Comparison of ENCODE assay signal across 9 cellular contexts in the genomic region with DNA sequence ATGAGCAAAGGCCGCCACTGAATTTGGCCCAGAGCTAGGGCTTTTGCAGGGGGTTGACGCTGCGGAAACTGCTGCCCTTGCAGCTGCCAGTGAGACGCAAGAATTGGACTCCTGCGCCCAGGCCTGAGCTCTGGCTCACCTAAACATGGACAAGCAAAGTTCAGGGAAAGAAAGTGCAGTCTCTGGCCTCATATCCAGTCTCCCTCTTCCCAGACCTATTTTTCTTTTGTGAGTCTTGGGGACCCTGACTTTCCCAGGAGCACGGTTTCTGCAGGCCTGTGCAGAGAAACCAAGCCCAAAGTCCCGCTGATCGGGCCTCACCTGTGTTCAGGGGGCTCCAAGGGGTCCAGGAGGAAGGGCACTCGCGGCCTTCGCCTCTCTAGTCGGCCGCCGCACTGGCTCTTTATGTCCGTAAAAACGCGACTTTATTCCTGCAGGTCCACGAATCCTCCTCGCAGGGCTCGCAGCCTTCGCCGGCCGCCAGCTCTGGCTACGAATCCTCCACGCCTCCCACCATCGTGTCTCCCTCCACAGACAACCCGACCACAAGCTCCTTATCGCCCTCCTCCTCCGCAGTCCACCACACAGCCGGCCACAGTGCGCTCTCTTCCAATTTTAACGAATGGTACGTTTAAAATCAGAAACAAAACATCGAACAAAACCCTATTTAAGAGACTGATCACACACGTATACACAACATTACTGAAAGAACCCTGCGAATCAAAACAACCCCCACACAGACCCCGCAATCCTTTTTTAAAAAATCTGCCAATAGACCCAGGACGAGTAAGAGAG. TPM values are rescaled to one million over a fixed set of nuclear protein-coding genes. Genes with fewer than 3 reads are reported as not detected.
DNase-seq lines count a peak whose midpoint lies in the region; ATAC-seq, FAIRE-seq and TF ChIP-seq lines count a peak whose summit lies in the region.
"Had no signal": no experiment of that assay in that cellular context is flagged by ENCODE, and none has a peak within 500 bp of the region (broad histone marks: within the 10 kb centered on the region; RNA-seq: fewer than 3 reads in every experiment).

No MANE protein-coding gene starts in this region.

- no peak for TF ChIP-seq EP300 in A549 (IDR thresholded peaks at IDR 0.05)

- DNase-seq in A549 (ENCODE audit: low read depth in 1 of 2, low spot score in 1 of 2) (no peak), NCI-H146 (lab: John Stamatoyannopoulos, UW) (no peak), SHP77 (lab: John Stamatoyannopoulos, UW) (no peak), HPDE6-E6E7 (ENCODE audit: extremely low spot score) (no peak), COLO829 (ENCODE audit: low spot score) (no peak)
- DNase-seq in central memory CD8-positive, alpha-beta T cell (ENCODE audit: low spot score in 2 of 2), result no peak
- DNase-seq: PC-9 had no signal

- POLR2A ChIA-PET in A549 (lab: Yijun Ruan, JAX), result no interaction called here

- H3K4me1 ChIP-seq in A549 (no peaks in the 10 kb centered on the region), HUES48 (ENCODE audit: control insufficient read depth, insufficient read depth, low read length) (peaks cover 53% of the 10 kb centered on the region), muscle layer of duodenum (ENCODE audit: control insufficient read depth in 1 of 2, insufficient read depth in 2 of 2, low read length in 2 of 2) (peaks cover 5 to 45% of the 10 kb centered on the region in 2 donors)

- peaks cover 87% of the 10 kb centered on the region for H3K27me3 Mint-ChIP-seq in central memory CD8-positive, alpha-beta T cell

- H3K36me3 ChIP-seq in HUES48 (ENCODE audit: control insufficient read depth, insufficient read depth, low read length), result no peaks in the 10 kb centered on the region
- H3K36me3 ChIP-seq in muscle layer of duodenum (ENCODE audit: control insufficient read depth in 1 of 2, insufficient read depth in 2 of 2, low read length in 2 of 2), result no peaks in the 10 kb centered on the region

- no peak for TF ChIP-seq RAD21 in A549 (conservative IDR thresholded peaks at IDR 0.05 in 1 of 2, IDR thresholded peaks at IDR 0.05 in 1 of 2)

- H3K4me2 ChIP-seq in A549, result 0 out of 3 replicates have a peak overlapping the region, but pooled peaks have one; percentile 30
- H3K4me2 ChIP-seq: PC-9 had no signal

- H3K27ac Mint-ChIP-seq in central memory CD8-positive, alpha-beta T cell (ENCODE audit: low read depth), result peak overlapping the region; percentile 67

- H3K36me3 Mint-ChIP-seq in central memory CD8-positive, alpha-beta T cell (ENCODE audit: insufficient read depth), result peaks cover 11% of the 10 kb centered on the region

- CTCF ChIA-PET in A549 (lab: Yijun Ruan, JAX), result no interaction called here

- no peaks in the 10 kb centered on the region for H3K9me3 ChIP-seq in A549
- H3K9me3 ChIP-seq in HUES48 (ENCODE audit: control insufficient read depth, insufficient read depth, low read length), result no peaks in the 10 kb centered on the region
- H3K9me3 ChIP-seq in muscle layer of duodenum (ENCODE audit: control insufficient read depth in 1 of 2, low read length in 2 of 2), result peaks cover 4 to 8% of the 10 kb centered on the region in 2 donors

- H3K27me3 ChIP-seq in HUES48 (ENCODE audit: control insufficient read depth, insufficient read depth, low read length), result peaks cover 100% of the 10 kb centered on the region
- peaks cover 69% of the 10 kb centered on the region for H3K27me3 ChIP-seq in muscle layer of duodenum (ENCODE audit: low read depth, low read length)

- no peak overlapping the region for H3K9ac ChIP-seq in HUES48 (ENCODE audit: low read depth, low read length)

- TF ChIP-seq CTCF in A549 (IDR thresholded peaks at IDR 0.05), result no peak

- peaks cover 7% of the 10 kb centered on the region for H3K9me3 Mint-ChIP-seq in central memory CD8-positive, alpha-beta T cell

- no peak for FAIRE-seq in A549 (lab: Jason Lieb, UNC)

- no peak overlapping the region for H3K4me3 ChIP-seq in A549
- H3K4me3 ChIP-seq in HUES48 (ENCODE audit: low read depth, low read length), result peak overlapping the region; percentile 37
- H3K4me3 ChIP-seq in muscle layer of duodenum (ENCODE audit: low read depth in 1 of 2, low read length in 2 of 2), result peak overlapping the region; percentile 45 to 57
- H3K4me3 ChIP-seq: PC-9 had no signal

- 79% methylated on average over 38 of the region's 38 CpGs for WGBS in A549 (ENCODE audit: missing lambda C conversion rate)

- H3K4me1 Mint-ChIP-seq in central memory CD8-positive, alpha-beta T cell, result peaks cover 8% of the 10 kb centered on the region

- ATAC-seq in A549, result no peak
- no peak for ATAC-seq in central memory CD8-positive, alpha-beta T cell (replicated peaks; ENCODE audit: extremely low read depth, poor library complexity, severe bottlenecking)

- no peak for TF ChIP-seq POLR2A in A549 (IDR thresholded peaks at IDR 0.05; ENCODE audit: low read length)

- peak overlapping the region; percentile 68 for H3K4me3 Mint-ChIP-seq in central memory CD8-positive, alpha-beta T cell

- no peak overlapping the region for H3K27ac ChIP-seq in A549
- H3K27ac ChIP-seq in HUES48 (ENCODE audit: low read depth, low read length), result no peak overlapping the region
- no peak overlapping the region for H3K27ac ChIP-seq in muscle layer of duodenum (ENCODE audit: low read length)
- H3K27ac ChIP-seq: PC-9 had no signal

TF ChIP-seq in A549, 52 proteins besides CTCF, POLR2A, EP300 and RAD21 (continues in another document):
- TF ChIP-seq TP53 (CRISPR knock-in tag; IDR thresholded peaks at IDR 0.05) (no peak), NR3C1 (IDR thresholded peaks at IDR 0.05) (no peak), RARB (CRISPR knock-in tag; IDR thresholded peaks at IDR 0.05) (no peak), CBX2 (IDR thresholded peaks at IDR 0.05; ENCODE audit: borderline replicate concordance, low read depth) (no peak), CBX8 (IDR thresholded peaks at IDR 0.05) (no peak), ZC3H11A (IDR thresholded peaks at IDR 0.05) (no peak), PHF8 (IDR thresholded peaks at IDR 0.05; ENCODE audit: borderline replicate concordance, low read depth) (no peak), NFE2L2 (conservative IDR thresholded peaks at IDR 0.05; ENCODE audit: low read length) (no peak)
- TF ChIP-seq, protein P1, sequence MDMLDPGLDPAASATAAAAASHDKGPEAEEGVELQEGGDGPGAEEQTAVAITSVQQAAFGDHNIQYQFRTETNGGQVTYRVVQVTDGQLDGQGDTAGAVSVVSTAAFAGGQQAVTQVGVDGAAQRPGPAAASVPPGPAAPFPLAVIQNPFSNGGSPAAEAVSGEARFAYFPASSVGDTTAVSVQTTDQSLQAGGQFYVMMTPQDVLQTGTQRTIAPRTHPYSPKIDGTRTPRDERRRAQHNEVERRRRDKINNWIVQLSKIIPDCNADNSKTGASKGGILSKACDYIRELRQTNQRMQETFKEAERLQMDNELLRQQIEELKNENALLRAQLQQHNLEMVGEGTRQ (IDR thresholded peaks at IDR 0.05), result no peak
- TF ChIP-seq, protein P2, sequence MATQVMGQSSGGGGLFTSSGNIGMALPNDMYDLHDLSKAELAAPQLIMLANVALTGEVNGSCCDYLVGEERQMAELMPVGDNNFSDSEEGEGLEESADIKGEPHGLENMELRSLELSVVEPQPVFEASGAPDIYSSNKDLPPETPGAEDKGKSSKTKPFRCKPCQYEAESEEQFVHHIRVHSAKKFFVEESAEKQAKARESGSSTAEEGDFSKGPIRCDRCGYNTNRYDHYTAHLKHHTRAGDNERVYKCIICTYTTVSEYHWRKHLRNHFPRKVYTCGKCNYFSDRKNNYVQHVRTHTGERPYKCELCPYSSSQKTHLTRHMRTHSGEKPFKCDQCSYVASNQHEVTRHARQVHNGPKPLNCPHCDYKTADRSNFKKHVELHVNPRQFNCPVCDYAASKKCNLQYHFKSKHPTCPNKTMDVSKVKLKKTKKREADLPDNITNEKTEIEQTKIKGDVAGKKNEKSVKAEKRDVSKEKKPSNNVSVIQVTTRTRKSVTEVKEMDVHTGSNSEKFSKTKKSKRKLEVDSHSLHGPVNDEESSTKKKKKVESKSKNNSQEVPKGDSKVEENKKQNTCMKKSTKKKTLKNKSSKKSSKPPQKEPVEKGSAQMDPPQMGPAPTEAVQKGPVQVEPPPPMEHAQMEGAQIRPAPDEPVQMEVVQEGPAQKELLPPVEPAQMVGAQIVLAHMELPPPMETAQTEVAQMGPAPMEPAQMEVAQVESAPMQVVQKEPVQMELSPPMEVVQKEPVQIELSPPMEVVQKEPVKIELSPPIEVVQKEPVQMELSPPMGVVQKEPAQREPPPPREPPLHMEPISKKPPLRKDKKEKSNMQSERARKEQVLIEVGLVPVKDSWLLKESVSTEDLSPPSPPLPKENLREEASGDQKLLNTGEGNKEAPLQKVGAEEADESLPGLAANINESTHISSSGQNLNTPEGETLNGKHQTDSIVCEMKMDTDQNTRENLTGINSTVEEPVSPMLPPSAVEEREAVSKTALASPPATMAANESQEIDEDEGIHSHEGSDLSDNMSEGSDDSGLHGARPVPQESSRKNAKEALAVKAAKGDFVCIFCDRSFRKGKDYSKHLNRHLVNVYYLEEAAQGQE (IDR thresholded peaks at IDR 0.05), result no peak
- TF ChIP-seq, protein P3, sequence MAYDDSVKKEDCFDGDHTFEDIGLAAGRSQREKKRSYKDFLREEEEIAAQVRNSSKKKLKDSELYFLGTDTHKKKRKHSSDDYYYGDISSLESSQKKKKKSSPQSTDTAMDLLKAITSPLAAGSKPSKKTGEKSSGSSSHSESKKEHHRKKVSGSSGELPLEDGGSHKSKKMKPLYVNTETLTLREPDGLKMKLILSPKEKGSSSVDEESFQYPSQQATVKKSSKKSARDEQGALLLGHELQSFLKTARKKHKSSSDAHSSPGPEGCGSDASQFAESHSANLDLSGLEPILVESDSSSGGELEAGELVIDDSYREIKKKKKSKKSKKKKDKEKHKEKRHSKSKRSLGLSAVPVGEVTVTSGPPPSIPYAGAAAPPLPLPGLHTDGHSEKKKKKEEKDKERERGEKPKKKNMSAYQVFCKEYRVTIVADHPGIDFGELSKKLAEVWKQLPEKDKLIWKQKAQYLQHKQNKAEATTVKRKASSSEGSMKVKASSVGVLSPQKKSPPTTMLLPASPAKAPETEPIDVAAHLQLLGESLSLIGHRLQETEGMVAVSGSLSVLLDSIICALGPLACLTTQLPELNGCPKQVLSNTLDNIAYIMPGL (CRISPR knock-in tag; IDR thresholded peaks at IDR 0.05; ENCODE audit: borderline replicate concordance), result no peak

RNA-seq across cellular contexts. Expression of a gene that starts 3.9 kb away (rescaled TPM):
- polyA plus RNA-seq in A549 (2011; rRNA removed), result 0.01 and 0.03 TPM in 2 replicates
- polyA plus RNA-seq in A549 (2012; cell fraction: cytosol; rRNA removed), result 0.09 and 0.17 TPM in 2 replicates
- polyA plus RNA-seq in A549 (2012; cell fraction: nucleus; rRNA removed), result 0.70 TPM in 1 of 2 replicates, not detected in the other
- polyA plus RNA-seq in A549 (2017; fragmentation: RNase III; extraction: RNeasy Plus Mini Kit Qiagen cat#74134 plus additional on column Dnase treatment), result 0.07 TPM in 1 of 3 replicates, not detected in the others
- polyA minus RNA-seq in A549 (2011; rRNA and poly(A)+ RNA removed), result not detected in 2 replicates

RNA-seq across cellular contexts. Expression of a gene that starts 6.8 kb away (rescaled TPM):
- not detected in 2 replicates for polyA plus RNA-seq in A549 (2011; rRNA removed)
- polyA plus RNA-seq in A549 (2012; cell fraction: cytosol; rRNA removed), result not detected in 2 replicates
- polyA plus RNA-seq in A549 (2012; cell fraction: nucleus; rRNA removed), result not detected in 2 replicates
- not detected in 3 replicates for polyA plus RNA-seq in A549 (2017; fragmentation: RNase III; extraction: RNeasy Plus Mini Kit Qiagen cat#74134 plus additional on column Dnase treatment)
- not detected in 2 replicates for polyA minus RNA-seq in A549 (2011; rRNA and poly(A)+ RNA removed)
